ENCODE assay signal across 18 cellular contexts in the genomic region with DNA sequence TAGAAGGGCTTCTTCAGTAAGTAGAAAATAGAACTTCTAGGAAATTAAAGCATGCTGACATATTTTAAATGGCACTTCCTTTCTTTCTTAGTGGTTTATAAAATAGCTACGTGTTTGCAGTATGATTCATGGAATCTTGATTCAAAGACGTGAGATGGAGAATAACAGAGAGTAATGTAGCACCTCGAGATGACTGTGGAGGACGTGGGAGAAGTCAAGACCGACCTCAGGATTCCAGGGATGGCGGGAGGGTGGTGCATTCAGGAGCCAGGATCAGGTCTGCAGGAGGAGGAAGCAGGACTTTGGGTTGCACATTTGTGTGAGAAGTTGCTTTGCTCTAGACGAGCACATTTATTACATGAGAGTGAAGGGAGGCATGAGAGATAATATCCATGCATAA. TPM values are rescaled to one million over a fixed set of nuclear protein-coding genes. Genes with fewer than 3 reads are reported as not detected.
A peak's percentile ranks its signal among the peaks of the same experiment; 100 is the strongest.
DNase-seq lines count a peak whose midpoint lies in the region; ATAC-seq and TF ChIP-seq lines count a peak whose summit lies in the region.
"Had no signal": no experiment of that assay in that cellular context is flagged by ENCODE, and none has a peak within 500 bp of the region (broad histone marks: within the 10 kb centered on the region; RNA-seq: fewer than 3 reads in every experiment).

No MANE protein-coding gene starts in this region.

- H3K27ac Mint-ChIP-seq in chondrocyte (ENCODE audit: unreplicated experiment) = peak overlapping the region; percentile 82
- H3K27ac Mint-ChIP-seq: CD8-positive, alpha-beta memory T cell; T-cell had no signal

- ATAC-seq in RWPE2 (ENCODE audit: low read depth) (peak; percentile 65; the same call in 1 of the 3 replicates), lower lobe of right lung (no peak), HG03457 (IDR thresholded peaks at IDR 0.05; ENCODE audit: unreplicated experiment) (no peak)
- ATAC-seq: T-cell had no signal

- H3K36me3 ChIP-seq in RWPE2 (ENCODE audit: low read depth) (no peaks in the 10 kb centered on the region), lower lobe of right lung (no peaks in the 10 kb centered on the region)
- H3K36me3 ChIP-seq: BLaER1 treated with 17β-estradiol and CSF1 and Interleukin-3, amounts not matched to agents 10 nM and 100 nM had no signal

- H3K9me3 Mint-ChIP-seq in chondrocyte (ENCODE audit: low read depth) = peaks cover 4% of the 10 kb centered on the region

- H3K4me1 Mint-ChIP-seq in chondrocyte (ENCODE audit: low read depth) = peaks cover 26% of the 10 kb centered on the region
- H3K4me1 Mint-ChIP-seq: CD8-positive, alpha-beta memory T cell; T-cell had no signal

- H3K27me3 ChIP-seq in RWPE2 (ENCODE audit: insufficient read depth, poor library complexity, severe bottlenecking) = peaks cover 7% of the 10 kb centered on the region
- peaks cover 4% of the 10 kb centered on the region for H3K27me3 ChIP-seq in lower lobe of right lung (ENCODE audit: low read depth)
- H3K27me3 ChIP-seq: BLaER1 treated with 17β-estradiol and CSF1 and Interleukin-3, amounts not matched to agents 10 nM and 100 nM had no signal

- intact Hi-C loops in lower lobe of right lung (cut with DNase I) = no loop called here

- H3K4me3 ChIP-seq in RWPE2 (ENCODE audit: severe bottlenecking) = no peak overlapping the region
- H3K4me3 ChIP-seq in skeletal muscle cell (ENCODE audit: low read depth, low read length) = no peak overlapping the region
- H3K4me3 ChIP-seq in lower lobe of right lung = no peak overlapping the region
- H3K4me3 ChIP-seq: BLaER1 treated with 17β-estradiol and CSF1 and Interleukin-3, amounts not matched to agents 10 nM and 100 nM had no signal

- H3K9me3 ChIP-seq in RWPE2 (ENCODE audit: severe bottlenecking) (peaks cover 4% of the 10 kb centered on the region), lower lobe of right lung (no peaks in the 10 kb centered on the region)
- H3K9me3 ChIP-seq: BLaER1 treated with 17β-estradiol and CSF1 and Interleukin-3, amounts not matched to agents 10 nM and 100 nM had no signal

- no peaks in the 10 kb centered on the region for H3K36me3 Mint-ChIP-seq in chondrocyte (ENCODE audit: low read depth)
- H3K36me3 Mint-ChIP-seq: CD8-positive, alpha-beta memory T cell; T-cell had no signal

- peak overlapping the region; percentile 2 for H3K4me3 Mint-ChIP-seq in chondrocyte (ENCODE audit: unreplicated experiment)
- H3K4me3 Mint-ChIP-seq: CD8-positive, alpha-beta memory T cell; T-cell had no signal

- peaks cover 5% of the 10 kb centered on the region for H3K27me3 Mint-ChIP-seq in chondrocyte (ENCODE audit: low read depth)

- H3K27ac ChIP-seq in RWPE2 (ENCODE audit: poor library complexity, severe bottlenecking) = no peak overlapping the region
- no peak overlapping the region for H3K27ac ChIP-seq in lower lobe of right lung
- H3K27ac ChIP-seq: BLaER1 treated with 17β-estradiol and CSF1 and Interleukin-3, amounts not matched to agents 10 nM and 100 nM had no signal

- TF ChIP-seq CTCF in RWPE2 (IDR thresholded peaks at IDR 0.05; ENCODE audit: poor library complexity, severe bottlenecking) (no peak), chondrocyte (IDR thresholded peaks at IDR 0.05) (no peak), lower lobe of right lung (IDR thresholded peaks at IDR 0.05) (no peak)

- no peaks in the 10 kb centered on the region for H3K4me1 ChIP-seq in RWPE2 (ENCODE audit: insufficient read depth, poor library complexity, severe bottlenecking)
- H3K4me1 ChIP-seq in lower lobe of right lung = no peaks in the 10 kb centered on the region
- H3K4me1 ChIP-seq: BLaER1 treated with 17β-estradiol and CSF1 and Interleukin-3, amounts not matched to agents 10 nM and 100 nM had no signal

- peak; percentile 13 for DNase-seq in EL
- no peak for DNase-seq in RWPE2 (ENCODE audit: low spot score)
- no peak for DNase-seq in chondrocyte (ENCODE audit: low spot score)
- DNase-seq in skeletal muscle cell (ENCODE audit: low read depth) = peak; percentile 42
- DNase-seq in lower lobe of right lung = no peak
- DNase-seq in NCI-H146 (lab: John Stamatoyannopoulos, UW) = no peak
- no peak for DNase-seq in HT-29 (ENCODE audit: low spot score)
- DNase-seq: CD8-positive, alpha-beta memory T cell; DMS79 treated with DMSO at 0.1 percent for 48 hours; Karpas-422; NCI-H1105; NCI-H187; NCI-H446; NCI-H69; T-cell had no signal

RNA-seq across cellular contexts. Expression of gene DCDC2C, which starts 56.0 kb away (rescaled TPM):
- total RNA-seq in chondrocyte = not detected in 3 replicates
- total RNA-seq in lower lobe of right lung = not detected
- not detected in 2 replicates for total RNA-seq in HT-29 (2014; rRNA removed; shearing (Covaris generic))
- total RNA-seq: CD8-positive, alpha-beta memory T cell; H4; T-cell had no signal

Comparison
In these comparisons a context has a peak if more than half of its experiments do, and no peak if none do; other contexts are left out.
1. DNase-seq: peak in EL (single experiment) and skeletal muscle cell (single experiment); none in RWPE2 (single experiment), chondrocyte (single experiment), lower lobe of right lung (single experiment), NCI-H146 (single experiment) and HT-29 (single experiment).